13 cellular contexts compared by ENCODE assay signal in the genomic region with DNA sequence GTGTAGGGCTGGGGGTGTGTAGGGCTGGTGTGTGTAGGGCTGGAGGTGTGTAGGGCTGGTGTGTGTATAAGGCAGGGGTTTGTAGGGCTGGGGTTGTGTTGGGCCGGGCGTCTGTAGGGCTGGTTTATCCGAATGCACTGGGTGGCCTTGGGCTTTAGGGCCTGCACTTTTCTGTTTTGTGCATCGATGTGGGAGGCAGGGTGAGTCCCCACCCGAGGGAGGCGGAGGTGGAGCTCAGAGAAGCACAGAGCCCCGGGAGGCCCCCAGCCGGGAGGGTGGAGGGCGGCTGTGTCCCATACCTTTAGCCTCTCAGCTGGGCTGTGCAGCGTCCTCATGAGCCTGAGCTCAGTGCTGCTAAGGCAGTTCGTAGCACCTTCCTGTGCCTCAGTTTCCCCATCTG. TPM values are rescaled to one million over a fixed set of nuclear protein-coding genes. Genes with fewer than 3 reads are reported as not detected.
"Had no signal": no experiment of that assay in that cellular context is flagged by ENCODE, and none has a peak within 500 bp of the region (broad histone marks: within the 10 kb centered on the region; RNA-seq: fewer than 3 reads in every experiment).

No MANE protein-coding gene starts in this region.

- ATAC-seq: activated T-cell treated with anti-CD3 and anti-CD28 coated beads, Interleukin-2, amount 50 U/mL, for 72 hours; left colon had no signal

- DNase-seq: activated CD4-positive, alpha-beta T cell treated with anti-CD3 and anti-CD28 coated beads, Interleukin-2, amount 50 U/mL, for 48 hours; activated CD4-positive, CD25-positive, alpha-beta regulatory T cell treated with anti-CD3 and anti-CD28 coated beads, Interleukin-2, amount 50 U/mL, for 72 hours; activated gamma-delta T cell treated with Interleukin-2 at 50 U/mL for 16 hours; activated naive CD8-positive, alpha-beta T cell treated with anti-CD3 and anti-CD28 coated beads for 36 hours; activated T-cell treated with anti-CD3 and anti-CD28 coated beads, Interleukin-2, amount 50 U/mL, for 72 hours; anterior cingulate cortex; left colon; mammary epithelial cell; occipital lobe; substantia nigra had no signal

- H3K36me3 Mint-ChIP-seq: activated naive CD8-positive, alpha-beta T cell treated with anti-CD3 and anti-CD28 coated beads for 36 hours; natural killer cell treated with Interleukin-12 subunit alpha and Interleukin-12 subunit beta and Interleukin-15 and Interleukin-18, amount 100 ng/mL, for 72 hours had no signal

- H3K27ac Mint-ChIP-seq: activated naive CD8-positive, alpha-beta T cell treated with anti-CD3 and anti-CD28 coated beads for 36 hours; activated T-cell treated with anti-CD3 and anti-CD28 coated beads, Interleukin-2, amount 50 U/mL, for 72 hours; natural killer cell treated with Interleukin-12 subunit alpha and Interleukin-12 subunit beta and Interleukin-15 and Interleukin-18, amount 100 ng/mL, for 72 hours; T-helper 2 cell treated with Interferon-gamma antibody and Interleukin-4, amounts not matched to agents 5 μg/mL and 100 μg/mL, for 36 hours; type B pancreatic cell had no signal

- H3K4me1 Mint-ChIP-seq: activated naive CD8-positive, alpha-beta T cell treated with anti-CD3 and anti-CD28 coated beads for 36 hours had no signal

- H3K4me3 Mint-ChIP-seq: activated naive CD8-positive, alpha-beta T cell treated with anti-CD3 and anti-CD28 coated beads for 36 hours; activated T-cell treated with anti-CD3 and anti-CD28 coated beads, Interleukin-2, amount 50 U/mL, for 72 hours; natural killer cell treated with Interleukin-12 subunit alpha and Interleukin-12 subunit beta and Interleukin-15 and Interleukin-18, amount 100 ng/mL, for 72 hours; T-helper 2 cell treated with Interferon-gamma antibody and Interleukin-4, amounts not matched to agents 5 μg/mL and 100 μg/mL, for 36 hours; type B pancreatic cell had no signal

- H3K9me3 Mint-ChIP-seq: activated T-cell treated with anti-CD3 and anti-CD28 coated beads, Interleukin-2, amount 50 U/mL, for 72 hours; natural killer cell treated with Interleukin-12 subunit alpha and Interleukin-12 subunit beta and Interleukin-15 and Interleukin-18, amount 100 ng/mL, for 72 hours; type B pancreatic cell had no signal

- H3K27me3 Mint-ChIP-seq: activated naive CD8-positive, alpha-beta T cell treated with anti-CD3 and anti-CD28 coated beads for 36 hours; natural killer cell treated with Interleukin-12 subunit alpha and Interleukin-12 subunit beta and Interleukin-15 and Interleukin-18, amount 100 ng/mL, for 72 hours; type B pancreatic cell had no signal

RNA-seq across cellular contexts. Expression of a gene that starts 13.5 kb away (rescaled TPM):
- total RNA-seq: natural killer cell treated with Interleukin-12 subunit alpha and Interleukin-12 subunit beta and Interleukin-15 and Interleukin-18, amount 100 ng/mL, for 72 hours had no signal
